8 cellular contexts compared by ENCODE assay signal in the genomic region with DNA sequence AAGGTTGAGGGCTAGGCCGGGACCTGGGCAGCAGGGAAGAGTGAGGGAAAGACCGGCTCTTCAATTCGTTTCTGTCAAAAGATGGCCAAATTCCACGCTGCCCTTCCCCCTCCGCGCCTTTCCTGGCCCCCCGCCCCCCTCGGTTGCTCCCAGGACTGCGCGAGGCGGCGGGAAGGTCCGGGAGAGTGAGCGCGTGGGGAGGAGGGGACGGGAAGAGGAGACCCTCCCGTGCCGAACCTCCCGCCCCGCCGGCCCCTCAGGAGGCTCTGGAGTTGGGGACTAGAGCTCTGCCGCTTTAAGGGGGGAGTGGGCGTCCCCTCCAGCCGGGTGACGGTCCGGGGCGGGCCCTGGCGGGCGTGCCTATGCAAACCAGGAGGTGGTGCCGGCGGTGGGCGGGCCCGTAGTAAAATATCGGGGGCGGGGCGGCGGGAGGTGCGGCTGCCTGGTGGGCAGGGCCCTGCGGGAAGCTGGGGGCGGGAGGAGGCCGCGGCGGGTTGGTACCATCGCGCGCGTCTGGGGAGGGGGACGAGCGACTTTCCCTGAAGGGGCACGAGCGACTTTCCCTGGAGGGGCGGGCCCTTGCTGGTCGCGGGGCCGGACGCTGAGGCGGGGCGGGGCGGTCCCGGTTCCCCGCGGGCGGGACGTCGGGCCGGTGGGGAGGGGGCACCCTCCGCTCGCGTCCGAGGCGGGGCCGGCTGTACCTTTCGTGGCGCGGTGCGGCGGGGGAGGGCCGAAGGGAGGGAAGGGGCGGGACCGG. TPM values are rescaled to one million over a fixed set of nuclear protein-coding genes. Genes with fewer than 3 reads are reported as not detected.
DNase-seq lines count a peak whose midpoint lies in the region; ATAC-seq and TF ChIP-seq lines count a peak whose summit lies in the region.

No MANE protein-coding gene starts in this region.

- H3K9me3 Mint-ChIP-seq in activated T-helper 2 cell treated with anti-CD3 and anti-CD28 coated beads, Interferon-gamma antibody, Interleukin-2, Interleukin-4, amounts not matched to agents 10 μg/mL and 5 μg/mL and 100 μg/mL, durations not matched to agents 14 hours and 24 hours and 36 hours: no peaks in the 10 kb centered on the region
- H3K9me3 Mint-ChIP-seq in natural killer cell treated with Interleukin-12 subunit alpha and Interleukin-12 subunit beta and Interleukin-15 and Interleukin-18, amount 100 ng/mL, for 72 hours: no peaks in the 10 kb centered on the region

- peak overlapping the region; percentile 77 for H3K27ac ChIP-seq in RWPE1

- TF ChIP-seq CTCF in LNCaP clone FGC (IDR thresholded peaks at IDR 0.05; ENCODE audit: control insufficient read depth, extremely low read depth, insufficient read depth) (no peak), RWPE1 (conservative IDR thresholded peaks at IDR 0.05; ENCODE audit: low read depth) (no peak)

- peak overlapping the region; percentile 60 for H3K4me3 ChIP-seq in LNCaP clone FGC (ENCODE audit: low read depth, low read length)

- H3K4me3 Mint-ChIP-seq in activated T-helper 2 cell treated with anti-CD3 and anti-CD28 coated beads, Interferon-gamma antibody, Interleukin-2, Interleukin-4, amounts not matched to agents 10 μg/mL and 5 μg/mL and 100 μg/mL, durations not matched to agents 14 hours and 24 hours and 36 hours (ENCODE audit: low read depth): peak overlapping the region; percentile 92
- H3K4me3 Mint-ChIP-seq in natural killer cell treated with Interleukin-12 subunit alpha and Interleukin-12 subunit beta and Interleukin-15 and Interleukin-18, amount 100 ng/mL, for 72 hours: peak overlapping the region; percentile 94

- CTCF ChIA-PET in RWPE1 (lab: Yijun Ruan, JAX): interaction anchor here (1.2 kb wide), 1 partner anchor 293 kb away, joined by 3 read pairs; no protein-coding TSS in a partner anchor

- intact Hi-C loops in activated T-helper 2 cell treated with anti-CD3 and anti-CD28 coated beads, Interferon-gamma antibody, Interleukin-2, Interleukin-4, amounts not matched to agents 10 μg/mL and 5 μg/mL and 100 μg/mL, durations not matched to agents 14 hours and 24 hours and 36 hours (cut with micrococcal nuclease): loop anchor here (1.0 to 5.0 kb wide), 7 partner anchors 19 to 69 kb away; partner anchors contain the start of gene BCL9

- peaks cover 13% of the 10 kb centered on the region for H3K36me3 Mint-ChIP-seq in activated T-helper 2 cell treated with anti-CD3 and anti-CD28 coated beads, Interferon-gamma antibody, Interleukin-2, Interleukin-4, amounts not matched to agents 10 μg/mL and 5 μg/mL and 100 μg/mL, durations not matched to agents 14 hours and 24 hours and 36 hours (ENCODE audit: low read depth)
- H3K36me3 Mint-ChIP-seq in natural killer cell treated with Interleukin-12 subunit alpha and Interleukin-12 subunit beta and Interleukin-15 and Interleukin-18, amount 100 ng/mL, for 72 hours: no peaks in the 10 kb centered on the region

- peak overlapping the region; percentile 81 for H3K27ac Mint-ChIP-seq in activated T-helper 2 cell treated with anti-CD3 and anti-CD28 coated beads, Interferon-gamma antibody, Interleukin-2, Interleukin-4, amounts not matched to agents 10 μg/mL and 5 μg/mL and 100 μg/mL, durations not matched to agents 14 hours and 24 hours and 36 hours
- H3K27ac Mint-ChIP-seq in natural killer cell treated with Interleukin-12 subunit alpha and Interleukin-12 subunit beta and Interleukin-15 and Interleukin-18, amount 100 ng/mL, for 72 hours: peak overlapping the region; percentile 41 to 50

- peaks cover 8% of the 10 kb centered on the region for H3K27me3 Mint-ChIP-seq in activated T-helper 2 cell treated with anti-CD3 and anti-CD28 coated beads, Interferon-gamma antibody, Interleukin-2, Interleukin-4, amounts not matched to agents 10 μg/mL and 5 μg/mL and 100 μg/mL, durations not matched to agents 14 hours and 24 hours and 36 hours (ENCODE audit: low read depth)
- peaks cover 0 to 4% of the 10 kb centered on the region in 2 donors for H3K27me3 Mint-ChIP-seq in natural killer cell treated with Interleukin-12 subunit alpha and Interleukin-12 subunit beta and Interleukin-15 and Interleukin-18, amount 100 ng/mL, for 72 hours

- POLR2A ChIA-PET in RWPE1 (lab: Yijun Ruan, JAX; ENCODE audit: low non-redundant PET): interaction anchor here (0.6 kb wide), 1 partner anchor 35 kb away, joined by 10 read pairs; no protein-coding TSS in a partner anchor

- peaks cover 35% of the 10 kb centered on the region for H3K4me1 Mint-ChIP-seq in activated T-helper 2 cell treated with anti-CD3 and anti-CD28 coated beads, Interferon-gamma antibody, Interleukin-2, Interleukin-4, amounts not matched to agents 10 μg/mL and 5 μg/mL and 100 μg/mL, durations not matched to agents 14 hours and 24 hours and 36 hours (ENCODE audit: low read depth)
- H3K4me1 Mint-ChIP-seq in natural killer cell treated with Interleukin-12 subunit alpha and Interleukin-12 subunit beta and Interleukin-15 and Interleukin-18, amount 100 ng/mL, for 72 hours (ENCODE audit: low read depth in 2 of 2): peaks cover 20% of the 10 kb centered on the region in 2 donors

- peak; percentile 86 for DNase-seq in DMS79 (lab: John Stamatoyannopoulos, UW)
- peak; percentile 84 for DNase-seq in H4 (ENCODE audit: low spot score)
- peak; percentile 82 for DNase-seq in LNCaP clone FGC (ENCODE audit: low read depth)
- peak; percentile 94 for DNase-seq in RWPE1 (ENCODE audit: low spot score)
- DNase-seq in activated T-helper 2 cell treated with anti-CD3 and anti-CD28 coated beads, Interferon-gamma antibody, Interleukin-2, Interleukin-4, amounts not matched to agents 10 μg/mL and 5 μg/mL and 100 μg/mL, durations not matched to agents 14 hours and 24 hours and 36 hours (ENCODE audit: low spot score): peak; percentile 89
- peak; percentile 88 for DNase-seq in fibroblast of peridontal ligament (ENCODE audit: extremely low read depth)
- DNase-seq in natural killer cell treated with Interleukin-12 subunit alpha and Interleukin-12 subunit beta and Interleukin-15 and Interleukin-18, amount 100 ng/mL, for 72 hours (ENCODE audit: low spot score): peak; percentile 94
- peak; percentile 95 to 99 (median 96) for DNase-seq in stimulated activated naive CD4-positive, alpha-beta T cell (lab: John Stamatoyannopoulos, UW)

- ATAC-seq in natural killer cell treated with Interleukin-12 subunit alpha and Interleukin-12 subunit beta and Interleukin-15 and Interleukin-18, amount 100 ng/mL, for 72 hours: peak; percentile 94 to 95

RNA-seq across cellular contexts. Expression of gene BCL9, which starts 58.2 kb away (rescaled TPM):
- 9.0 and 12.5 TPM in 2 replicates for total RNA-seq in H4 (2014; rRNA removed; shearing (Covaris generic))
- 26.6 and 29.7 TPM in 2 replicates for total RNA-seq in activated T-helper 2 cell treated with anti-CD3 and anti-CD28 coated beads, Interferon-gamma antibody, Interleukin-2, Interleukin-4, amounts not matched to agents 10 μg/mL and 5 μg/mL and 100 μg/mL, durations not matched to agents 14 hours and 24 hours and 36 hours
- total RNA-seq in natural killer cell treated with Interleukin-12 subunit alpha and Interleukin-12 subunit beta and Interleukin-15 and Interleukin-18, amount 100 ng/mL, for 72 hours: 10 to 100 TPM in 1 of 2 donors, 1 to 10 TPM in 1; 7.2 to 15.3 TPM

Comparison
In these comparisons a context has a peak if more than half of its experiments do, and no peak if none do; other contexts are left out.
1. Peak in every context shown above with its lines: DNase-seq, ATAC-seq, H3K4me3 ChIP-seq and H3K27ac ChIP-seq.